ENCODE assay signal across 19 cellular contexts in genomic region chr2:31078579-31079105, GRCh38.
"Had no signal": no experiment of that assay in that cellular context is flagged by ENCODE, and none has a peak within 500 bp of the region (broad histone marks: within the 10 kb centered on the region; RNA-seq: fewer than 3 reads in every experiment).

No MANE protein-coding gene starts in this region.

- H3K27me3 ChIP-seq: spleen, thyroid gland, uterus had no signal

- ATAC-seq: right cardiac atrium, T-cell had no signal

- H3K9me3 Mint-ChIP-seq: nephron, T-cell had no signal

- H3K36me3 ChIP-seq: esophagus muscularis mucosa, spleen, thyroid gland, uterus had no signal

- H3K36me3 Mint-ChIP-seq: T-cell had no signal

- H3K4me3 Mint-ChIP-seq: nephron, T-cell had no signal

- H3K4me1 ChIP-seq: spleen, thyroid gland, uterus had no signal

- DNase-seq: activated CD4-positive, CD25-positive, alpha-beta regulatory T cell treated with anti-CD3 and anti-CD28 coated beads, Interleukin-2, amount 50 U/mL, for 72 hours; activated naive CD4-positive, alpha-beta T cell treated with Interleukin-2 at 50 U/mL for 16 hours; activated T-cell treated with anti-CD3 and anti-CD28 coated beads for 4 hours; caudate nucleus; glutamatergic neuron; hypothalamus; kidney glomerular epithelial cell; nucleus accumbens; right cardiac atrium; spleen; T-cell; T1000; thyroid gland; uterus had no signal

- FAIRE-seq: colon, endometrium had no signal

- H3K4me1 Mint-ChIP-seq: T-cell had no signal

- H3K27ac Mint-ChIP-seq: progenitor cell of endocrine pancreas, T-cell had no signal

- H3K27ac ChIP-seq: esophagus muscularis mucosa, spleen, thyroid gland, uterus had no signal

- H3K4me3 ChIP-seq: esophagus muscularis mucosa, spleen, thyroid gland, uterus had no signal

- H3K9me3 ChIP-seq: esophagus muscularis mucosa, spleen, thyroid gland, uterus had no signal
